1 cellular context compared by ENCODE assay signal in the genomic region with DNA sequence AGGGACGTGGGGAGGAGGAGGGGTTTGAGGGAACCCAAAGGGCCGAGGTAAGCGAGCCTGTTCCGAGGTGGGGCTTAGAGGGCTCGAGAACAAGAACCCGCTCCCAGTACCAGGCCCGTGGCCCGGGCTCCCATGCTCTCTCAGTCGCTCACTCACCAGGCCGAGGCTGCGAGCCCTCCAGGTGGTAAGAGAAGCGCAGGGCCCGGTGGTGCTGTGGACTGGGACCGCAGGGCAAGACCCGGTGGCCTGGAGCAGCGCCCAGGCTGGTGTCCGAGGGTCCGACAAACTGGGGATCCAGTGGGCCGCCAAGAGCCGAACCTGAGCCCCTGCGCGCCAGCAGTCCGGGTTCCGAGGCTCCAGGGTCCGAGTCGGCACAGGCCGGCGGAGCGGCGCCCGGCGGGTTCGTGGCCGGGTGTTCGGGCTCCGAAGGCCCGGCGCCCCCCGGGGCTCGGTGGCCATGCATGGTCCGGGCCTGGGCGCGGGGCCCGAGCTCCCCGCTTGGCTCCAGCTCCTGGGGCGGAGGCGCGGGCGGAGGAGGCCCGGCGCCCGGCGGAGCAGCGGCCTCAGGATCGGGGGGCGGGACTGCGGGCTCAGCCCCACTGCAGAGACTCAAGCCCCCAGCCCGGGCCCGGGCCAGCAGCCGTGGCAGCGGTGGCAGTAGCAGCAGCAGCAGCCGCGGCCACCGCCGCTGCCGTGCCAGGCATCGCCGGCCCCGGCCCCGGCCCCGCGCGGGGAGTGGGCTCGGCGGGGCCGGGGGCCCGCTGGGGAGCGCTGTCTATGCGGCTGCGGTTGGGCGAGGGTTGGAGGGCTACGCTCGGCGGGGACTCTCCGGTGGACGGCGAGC.
TF ChIP-seq lines count a peak whose summit lies in the region.

No MANE protein-coding gene starts in this region.

TF ChIP-seq in HEK293, 187 proteins besides CTCF, POLR2A, EP300 and RAD21 (continued from another document):
- TF ChIP-seq, protein P1, sequence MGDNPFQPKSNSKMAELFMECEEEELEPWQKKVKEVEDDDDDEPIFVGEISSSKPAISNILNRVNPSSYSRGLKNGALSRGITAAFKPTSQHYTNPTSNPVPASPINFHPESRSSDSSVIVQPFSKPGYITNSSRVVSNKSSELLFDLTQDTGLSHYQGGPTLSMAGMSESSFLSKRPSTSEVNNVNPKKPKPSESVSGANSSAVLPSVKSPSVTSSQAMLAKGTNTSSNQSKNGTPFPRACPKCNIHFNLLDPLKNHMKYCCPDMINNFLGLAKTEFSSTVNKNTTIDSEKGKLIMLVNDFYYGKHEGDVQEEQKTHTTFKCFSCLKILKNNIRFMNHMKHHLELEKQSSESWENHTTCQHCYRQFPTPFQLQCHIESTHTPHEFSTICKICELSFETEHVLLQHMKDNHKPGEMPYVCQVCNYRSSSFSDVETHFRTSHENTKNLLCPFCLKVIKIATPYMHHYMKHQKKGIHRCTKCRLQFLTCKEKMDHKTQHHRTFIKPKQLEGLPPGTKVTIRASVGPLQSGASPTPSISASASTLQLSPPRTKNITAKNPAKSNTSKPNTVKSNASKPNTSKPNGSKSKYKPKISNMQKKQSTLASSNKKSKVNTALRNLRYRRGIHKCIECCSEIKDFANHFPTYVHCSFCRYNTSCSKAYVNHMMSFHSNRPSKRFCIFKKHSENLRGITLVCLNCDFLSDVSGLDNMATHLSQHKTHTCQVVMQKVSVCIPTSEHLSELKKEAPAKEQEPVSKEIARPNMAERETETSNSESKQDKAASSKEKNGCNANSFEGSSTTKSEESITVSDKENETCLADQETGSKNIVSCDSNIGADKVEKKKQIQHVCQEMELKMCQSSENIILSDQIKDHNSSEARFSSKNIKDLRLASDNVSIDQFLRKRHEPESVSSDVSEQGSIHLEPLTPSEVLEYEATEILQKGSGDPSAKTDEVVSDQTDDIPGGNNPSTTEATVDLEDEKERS (tag by site-specific recombination; IDR thresholded peaks at IDR 0.05) = no peak
- TF ChIP-seq ZNF529 (tag by site-specific recombination; IDR thresholded peaks at IDR 0.05; ENCODE audit: insufficient replicate concordance) (no peak), ZNF133 (tag by site-specific recombination; IDR thresholded peaks at IDR 0.05) (no peak), ZNF791 (tag by site-specific recombination; IDR thresholded peaks at IDR 0.05) (no peak)
- TF ChIP-seq, protein P2, sequence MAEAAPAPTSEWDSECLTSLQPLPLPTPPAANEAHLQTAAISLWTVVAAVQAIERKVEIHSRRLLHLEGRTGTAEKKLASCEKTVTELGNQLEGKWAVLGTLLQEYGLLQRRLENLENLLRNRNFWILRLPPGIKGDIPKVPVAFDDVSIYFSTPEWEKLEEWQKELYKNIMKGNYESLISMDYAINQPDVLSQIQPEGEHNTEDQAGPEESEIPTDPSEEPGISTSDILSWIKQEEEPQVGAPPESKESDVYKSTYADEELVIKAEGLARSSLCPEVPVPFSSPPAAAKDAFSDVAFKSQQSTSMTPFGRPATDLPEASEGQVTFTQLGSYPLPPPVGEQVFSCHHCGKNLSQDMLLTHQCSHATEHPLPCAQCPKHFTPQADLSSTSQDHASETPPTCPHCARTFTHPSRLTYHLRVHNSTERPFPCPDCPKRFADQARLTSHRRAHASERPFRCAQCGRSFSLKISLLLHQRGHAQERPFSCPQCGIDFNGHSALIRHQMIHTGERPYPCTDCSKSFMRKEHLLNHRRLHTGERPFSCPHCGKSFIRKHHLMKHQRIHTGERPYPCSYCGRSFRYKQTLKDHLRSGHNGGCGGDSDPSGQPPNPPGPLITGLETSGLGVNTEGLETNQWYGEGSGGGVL (tag by site-specific recombination; IDR thresholded peaks at IDR 0.05) = no peak
- TF ChIP-seq, protein P3, sequence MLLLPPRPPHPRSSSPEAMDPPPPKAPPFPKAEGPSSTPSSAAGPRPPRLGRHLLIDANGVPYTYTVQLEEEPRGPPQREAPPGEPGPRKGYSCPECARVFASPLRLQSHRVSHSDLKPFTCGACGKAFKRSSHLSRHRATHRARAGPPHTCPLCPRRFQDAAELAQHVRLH (tag by site-specific recombination; IDR thresholded peaks at IDR 0.05) = no peak
- TF ChIP-seq, protein P4, sequence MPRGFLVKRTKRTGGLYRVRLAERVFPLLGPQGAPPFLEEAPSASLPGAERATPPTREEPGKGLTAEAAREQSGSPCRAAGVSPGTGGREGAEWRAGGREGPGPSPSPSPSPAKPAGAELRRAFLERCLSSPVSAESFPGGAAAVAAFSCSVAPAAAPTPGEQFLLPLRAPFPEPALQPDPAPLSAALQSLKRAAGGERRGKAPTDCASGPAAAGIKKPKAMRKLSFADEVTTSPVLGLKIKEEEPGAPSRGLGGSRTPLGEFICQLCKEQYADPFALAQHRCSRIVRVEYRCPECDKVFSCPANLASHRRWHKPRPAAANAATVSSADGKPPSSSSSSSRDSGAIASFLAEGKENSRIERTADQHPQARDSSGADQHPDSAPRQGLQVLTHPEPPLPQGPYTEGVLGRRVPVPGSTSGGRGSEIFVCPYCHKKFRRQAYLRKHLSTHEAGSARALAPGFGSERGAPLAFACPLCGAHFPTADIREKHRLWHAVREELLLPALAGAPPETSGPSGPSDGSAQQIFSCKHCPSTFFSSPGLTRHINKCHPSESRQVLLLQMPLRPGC (tag by site-specific recombination; IDR thresholded peaks at IDR 0.05) = no peak
- TF ChIP-seq, protein P5, sequence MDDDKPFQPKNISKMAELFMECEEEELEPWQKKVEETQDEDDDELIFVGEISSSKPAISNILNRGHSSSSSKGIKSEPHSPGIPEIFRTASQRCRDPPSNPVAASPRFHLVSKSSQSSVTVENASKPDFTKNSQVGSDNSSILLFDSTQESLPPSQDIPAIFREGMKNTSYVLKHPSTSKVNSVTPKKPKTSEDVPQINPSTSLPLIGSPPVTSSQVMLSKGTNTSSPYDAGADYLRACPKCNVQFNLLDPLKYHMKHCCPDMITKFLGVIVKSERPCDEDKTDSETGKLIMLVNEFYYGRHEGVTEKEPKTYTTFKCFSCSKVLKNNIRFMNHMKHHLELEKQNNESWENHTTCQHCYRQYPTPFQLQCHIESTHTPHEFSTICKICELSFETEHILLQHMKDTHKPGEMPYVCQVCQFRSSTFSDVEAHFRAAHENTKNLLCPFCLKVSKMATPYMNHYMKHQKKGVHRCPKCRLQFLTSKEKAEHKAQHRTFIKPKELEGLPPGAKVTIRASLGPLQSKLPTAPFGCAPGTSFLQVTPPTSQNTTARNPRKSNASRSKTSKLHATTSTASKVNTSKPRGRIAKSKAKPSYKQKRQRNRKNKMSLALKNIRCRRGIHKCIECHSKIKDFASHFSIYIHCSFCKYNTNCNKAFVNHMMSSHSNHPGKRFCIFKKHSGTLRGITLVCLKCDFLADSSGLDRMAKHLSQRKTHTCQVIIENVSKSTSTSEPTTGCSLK (tag by site-specific recombination; IDR thresholded peaks at IDR 0.05) = no peak
